ENCODE assay signal across 12 cellular contexts in the genomic region with DNA sequence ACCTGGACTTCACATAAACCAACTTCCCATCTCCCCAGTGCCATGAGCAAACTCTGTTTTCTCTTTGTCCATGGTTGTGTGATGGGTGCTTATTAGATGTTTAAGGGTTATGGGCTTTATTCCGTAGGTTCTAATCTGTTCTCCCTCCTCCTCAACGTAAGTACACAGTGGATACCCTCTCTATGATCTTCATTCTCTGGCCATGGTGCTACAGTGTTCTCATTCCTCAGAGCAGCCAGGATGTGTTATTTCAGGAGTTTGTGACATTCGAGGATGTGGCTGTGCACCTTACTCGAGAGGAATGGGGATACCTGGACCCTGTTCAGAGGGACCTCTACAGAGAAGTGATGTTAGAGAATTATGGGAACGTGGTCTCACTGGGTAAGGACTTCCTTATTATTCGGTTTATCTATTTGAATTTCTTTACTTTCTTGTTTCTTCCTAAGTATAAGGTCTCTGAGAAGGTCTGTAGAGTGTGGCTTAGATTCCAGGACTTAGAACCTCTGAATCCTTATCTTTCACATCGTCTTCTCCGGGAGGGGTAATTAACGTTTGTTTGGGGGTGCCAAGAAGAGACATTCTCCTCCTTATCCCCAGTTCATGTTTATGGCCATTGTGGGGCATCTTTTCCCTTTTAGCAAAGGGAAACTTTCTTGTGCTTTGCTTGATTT. TPM values are rescaled to one million over a fixed set of nuclear protein-coding genes. Genes with fewer than 3 reads are reported as not detected.
A peak's percentile ranks its signal among the peaks of the same experiment; 100 is the strongest.
DNase-seq lines count a peak whose midpoint lies in the region; ATAC-seq, FAIRE-seq and TF ChIP-seq lines count a peak whose summit lies in the region.
"Had no signal": no experiment of that assay in that cellular context is flagged by ENCODE, and none has a peak within 500 bp of the region (broad histone marks: within the 10 kb centered on the region; RNA-seq: fewer than 3 reads in every experiment).

No MANE protein-coding gene starts in this region.

- H3K4me1 ChIP-seq in fibroblast of lung (ENCODE audit: control insufficient read depth, extremely low read depth, insufficient read depth, low read length) = peaks cover 27% of the 10 kb centered on the region

- H3K9me3 ChIP-seq in fibroblast of lung (ENCODE audit: control insufficient read depth, insufficient read depth, low read depth, low read length) = no peaks in the 10 kb centered on the region

- H3K4me3 Mint-ChIP-seq in activated CD8-positive, alpha-beta memory T cell treated with anti-CD3 and anti-CD28 coated beads, Interleukin-2, amount 10 ng/mL, durations not matched to agents 7 days and 5 days = no peak overlapping the region
- peak overlapping the region; percentile 1 for H3K4me3 Mint-ChIP-seq in activated CD4-positive, alpha-beta memory T cell treated with anti-CD3 and anti-CD28 coated beads for 36 hours
- peak overlapping the region in 1 of 2 donors; percentile 23 for H3K4me3 Mint-ChIP-seq in stimulated activated naive CD8-positive, alpha-beta T cell treated with anti-CD3 and anti-CD28 coated beads, Interleukin-15, amount 100 ng/mL, for 72 hours

- peaks cover 27% of the 10 kb centered on the region for H3K36me3 ChIP-seq in fibroblast of lung (ENCODE audit: control insufficient read depth, insufficient read depth, low read length)

- H3K4me3 ChIP-seq in fibroblast of lung (replicated peaks in 1 of 4; ENCODE audit: control extremely low read depth in 1 of 4, insufficient read depth in 1 of 4, low read depth in 3 of 4, low read length in 4 of 4) = peak overlapping the region in 3 of 4 experiments; percentile 2 to 17 (median 15)

- no peak overlapping the region for H2AFZ ChIP-seq in fibroblast of lung (ENCODE audit: low read length)

- H3K27me3 Mint-ChIP-seq in activated CD8-positive, alpha-beta memory T cell treated with anti-CD3 and anti-CD28 coated beads, Interleukin-2, amount 10 ng/mL, durations not matched to agents 7 days and 5 days = no peaks in the 10 kb centered on the region
- H3K27me3 Mint-ChIP-seq in activated CD4-positive, alpha-beta memory T cell treated with anti-CD3 and anti-CD28 coated beads for 36 hours = no peaks in the 10 kb centered on the region
- H3K27me3 Mint-ChIP-seq in stimulated activated naive CD8-positive, alpha-beta T cell treated with anti-CD3 and anti-CD28 coated beads, Interleukin-15, amount 100 ng/mL, for 72 hours = no peaks in the 10 kb centered on the region
- H3K27me3 Mint-ChIP-seq: naive B cell had no signal

- peaks cover 57% of the 10 kb centered on the region for H3K36me3 Mint-ChIP-seq in activated CD8-positive, alpha-beta memory T cell treated with anti-CD3 and anti-CD28 coated beads, Interleukin-2, amount 10 ng/mL, durations not matched to agents 7 days and 5 days
- H3K36me3 Mint-ChIP-seq in activated CD4-positive, alpha-beta memory T cell treated with anti-CD3 and anti-CD28 coated beads for 36 hours = peaks cover 51% of the 10 kb centered on the region

- H3K27me3 ChIP-seq in fibroblast of lung (ENCODE audit: control insufficient read depth, insufficient read depth, low read length) = no peaks in the 10 kb centered on the region

- FAIRE-seq in RCC 7860 (lab: Jason Lieb, UNC) = no peak
- FAIRE-seq: colon, G401.6 had no signal

- no peaks in the 10 kb centered on the region for H4K20me1 ChIP-seq in fibroblast of lung (ENCODE audit: control insufficient read depth, extremely low read depth, insufficient read depth, low read length)

- H3K79me2 ChIP-seq in fibroblast of lung (ENCODE audit: control insufficient read depth, insufficient read depth, low read length) = peaks cover 69% of the 10 kb centered on the region

- H3K4me1 Mint-ChIP-seq in activated CD8-positive, alpha-beta memory T cell treated with anti-CD3 and anti-CD28 coated beads, Interleukin-2, amount 10 ng/mL, durations not matched to agents 7 days and 5 days = peaks cover 40% of the 10 kb centered on the region
- H3K4me1 Mint-ChIP-seq in activated CD4-positive, alpha-beta memory T cell treated with anti-CD3 and anti-CD28 coated beads for 36 hours (ENCODE audit: low read depth) = peaks cover 42% of the 10 kb centered on the region
- H3K4me1 Mint-ChIP-seq in stimulated activated naive CD8-positive, alpha-beta T cell treated with anti-CD3 and anti-CD28 coated beads, Interleukin-15, amount 100 ng/mL, for 72 hours = peaks cover 58% of the 10 kb centered on the region

- H3K9me3 Mint-ChIP-seq in activated CD8-positive, alpha-beta memory T cell treated with anti-CD3 and anti-CD28 coated beads, Interleukin-2, amount 10 ng/mL, durations not matched to agents 7 days and 5 days (ENCODE audit: low read depth) = no peaks in the 10 kb centered on the region
- no peaks in the 10 kb centered on the region for H3K9me3 Mint-ChIP-seq in activated CD4-positive, alpha-beta memory T cell treated with anti-CD3 and anti-CD28 coated beads for 36 hours
- no peaks in the 10 kb centered on the region for H3K9me3 Mint-ChIP-seq in stimulated activated naive CD8-positive, alpha-beta T cell treated with anti-CD3 and anti-CD28 coated beads, Interleukin-15, amount 100 ng/mL, for 72 hours
- H3K9me3 Mint-ChIP-seq: naive B cell had no signal

- CTCF ChIA-PET in activated CD8-positive, alpha-beta memory T cell treated with anti-CD3 and anti-CD28 coated beads, Interleukin-2, amount 10 ng/mL, durations not matched to agents 7 days and 5 days (lab: Charles Lee) = no interaction called here
- CTCF ChIA-PET in activated CD4-positive, alpha-beta memory T cell treated with anti-CD3 and anti-CD28 coated beads for 36 hours (lab: Charles Lee) = no interaction called here

- peak overlapping the region; percentile 20 for H3K9ac ChIP-seq in fibroblast of lung (ENCODE audit: insufficient read depth, low read length)

- peak overlapping the region; percentile 49 for H3K27ac Mint-ChIP-seq in activated CD8-positive, alpha-beta memory T cell treated with anti-CD3 and anti-CD28 coated beads, Interleukin-2, amount 10 ng/mL, durations not matched to agents 7 days and 5 days
- H3K27ac Mint-ChIP-seq in activated CD4-positive, alpha-beta memory T cell treated with anti-CD3 and anti-CD28 coated beads for 36 hours = peak overlapping the region; percentile 51
- peak overlapping the region; percentile 42 to 47 for H3K27ac Mint-ChIP-seq in stimulated activated naive CD8-positive, alpha-beta T cell treated with anti-CD3 and anti-CD28 coated beads, Interleukin-15, amount 100 ng/mL, for 72 hours

- DNase-seq in activated CD8-positive, alpha-beta memory T cell treated with anti-CD3 and anti-CD28 coated beads, Interleukin-2, amount 10 ng/mL, durations not matched to agents 7 days and 5 days = no peak
- DNase-seq in activated CD8-positive, alpha-beta memory T cell treated with anti-CD3 and anti-CD28 coated beads, Interleukin-2, amount 50 U/mL, for 4 hours = no peak
- no peak for DNase-seq in activated CD4-positive, alpha-beta memory T cell treated with anti-CD3 and anti-CD28 coated beads for 36 hours
- DNase-seq in fibroblast of lung (ENCODE audit: low read depth in 2 of 2) = no peak
- no peak for DNase-seq in stimulated activated naive CD8-positive, alpha-beta T cell treated with anti-CD3 and anti-CD28 coated beads, Interleukin-15, amount 100 ng/mL, for 72 hours
- DNase-seq in NAMALWA (ENCODE audit: low spot score) = no peak
- DNase-seq in RCC 7860 (ENCODE audit: low spot score) = no peak
- DNase-seq: naive B cell, NCI-H187 treated with DMSO at 0.1 percent for 48 hours had no signal

- no peak for TF ChIP-seq CTCF in fibroblast of lung (conservative IDR thresholded peaks at IDR 0.05 in 1 of 2, IDR thresholded peaks at IDR 0.05 in 1 of 2; ENCODE audit: low read depth in 1 of 2, low read length in 2 of 2)

- ATAC-seq in activated CD8-positive, alpha-beta memory T cell treated with anti-CD3 and anti-CD28 coated beads, Interleukin-2, amount 10 ng/mL, durations not matched to agents 7 days and 5 days = no peak
- no peak for ATAC-seq in stimulated activated naive CD8-positive, alpha-beta T cell treated with anti-CD3 and anti-CD28 coated beads, Interleukin-15, amount 100 ng/mL, for 72 hours
- no peak for ATAC-seq in GM18520 (IDR thresholded peaks at IDR 0.05; ENCODE audit: unreplicated experiment)

- peak overlapping the region; percentile 93 for H3K27ac ChIP-seq in fibroblast of lung (ENCODE audit: insufficient read depth, low read length)

- intact Hi-C loops in activated CD4-positive, alpha-beta memory T cell treated with anti-CD3 and anti-CD28 coated beads for 36 hours (cut with micrococcal nuclease) = no loop called here

- POLR2A ChIA-PET in activated CD4-positive, alpha-beta memory T cell treated with anti-CD3 and anti-CD28 coated beads for 36 hours (lab: Charles Lee) = no interaction called here

- H3K4me2 ChIP-seq in fibroblast of lung (ENCODE audit: extremely low read depth, insufficient read depth, low read length) = peak overlapping the region; percentile 9

RNA-seq across cellular contexts. Expression of a gene that starts 3.8 kb away (rescaled TPM):
- total RNA-seq in activated CD8-positive, alpha-beta memory T cell treated with anti-CD3 and anti-CD28 coated beads, Interleukin-2, amount 10 ng/mL, durations not matched to agents 7 days and 5 days = 10 to 100 TPM; 86.0 to 92.7 TPM
- total RNA-seq in activated CD4-positive, alpha-beta memory T cell treated with anti-CD3 and anti-CD28 coated beads for 36 hours = 10 to 100 TPM; 47.9 to 49.8 TPM
- 70.1 and 92.6 TPM in 2 replicates for total RNA-seq in fibroblast of lung
- polyA plus RNA-seq in fibroblast of lung = 59.5 and 60.4 TPM in 2 replicates
- polyA plus RNA-seq in fibroblast of lung (2012) = 37.0 and 40.1 TPM in 2 replicates
- polyA minus RNA-seq in fibroblast of lung (ENCODE audit: low replicate concordance) = 27.1 and 45.8 TPM in 2 replicates

RNA-seq across cellular contexts. Expression of a gene that starts 10.3 kb away (rescaled TPM):
- 1 to 10 TPM; 5.1 to 5.2 TPM for total RNA-seq in activated CD8-positive, alpha-beta memory T cell treated with anti-CD3 and anti-CD28 coated beads, Interleukin-2, amount 10 ng/mL, durations not matched to agents 7 days and 5 days
- total RNA-seq in activated CD4-positive, alpha-beta memory T cell treated with anti-CD3 and anti-CD28 coated beads for 36 hours = 1 to 10 TPM; 4.0 to 4.8 TPM
- total RNA-seq in fibroblast of lung = 8.2 and 9.7 TPM in 2 replicates
- polyA plus RNA-seq in fibroblast of lung = 8.8 and 9.0 TPM in 2 replicates
- polyA plus RNA-seq in fibroblast of lung (2012) = 5.3 TPM in 2 replicates
- polyA minus RNA-seq in fibroblast of lung (ENCODE audit: low replicate concordance) = 0.98 and 2.0 TPM in 2 replicates

RNA-seq across cellular contexts. Expression of a gene that starts 35.8 kb away (rescaled TPM):
- total RNA-seq in activated CD8-positive, alpha-beta memory T cell treated with anti-CD3 and anti-CD28 coated beads, Interleukin-2, amount 10 ng/mL, durations not matched to agents 7 days and 5 days = 1 to 10 TPM in 1 of 2 experiments, not detected in 1; 2.3 TPM
- 1 to 10 TPM in 1 of 2 experiments, under 1 TPM in 1; 0.87 to 1.2 TPM for total RNA-seq in activated CD4-positive, alpha-beta memory T cell treated with anti-CD3 and anti-CD28 coated beads for 36 hours
- total RNA-seq in fibroblast of lung = 0.51 and 1.2 TPM in 2 replicates
- polyA plus RNA-seq in fibroblast of lung = 0.60 and 1.3 TPM in 2 replicates
- polyA plus RNA-seq in fibroblast of lung (2012) = 0.51 and 0.84 TPM in 2 replicates
- polyA minus RNA-seq in fibroblast of lung (ENCODE audit: low replicate concordance) = 3.3 TPM in 1 of 2 replicates, not detected in the other

RNA-seq across cellular contexts. Expression of a gene that starts 54.5 kb away (rescaled TPM):
- total RNA-seq in activated CD8-positive, alpha-beta memory T cell treated with anti-CD3 and anti-CD28 coated beads, Interleukin-2, amount 10 ng/mL, durations not matched to agents 7 days and 5 days = 10 to 100 TPM; 26.8 to 31.7 TPM
- total RNA-seq in activated CD4-positive, alpha-beta memory T cell treated with anti-CD3 and anti-CD28 coated beads for 36 hours = 10 to 100 TPM; 15.9 to 20.3 TPM
- 10.2 and 10.5 TPM in 2 replicates for total RNA-seq in fibroblast of lung
- polyA plus RNA-seq in fibroblast of lung = 5.4 and 5.7 TPM in 2 replicates
- 4.2 and 4.3 TPM in 2 replicates for polyA plus RNA-seq in fibroblast of lung (2012)
- polyA minus RNA-seq in fibroblast of lung (ENCODE audit: low replicate concordance) = 9.3 and 10.0 TPM in 2 replicates

RNA-seq across cellular contexts. Expression of a gene that starts 57.8 kb away (rescaled TPM):
- total RNA-seq in activated CD8-positive, alpha-beta memory T cell treated with anti-CD3 and anti-CD28 coated beads, Interleukin-2, amount 10 ng/mL, durations not matched to agents 7 days and 5 days = 10 to 100 TPM; 13.2 to 13.6 TPM
- 1 to 10 TPM; 7.6 to 7.7 TPM for total RNA-seq in activated CD4-positive, alpha-beta memory T cell treated with anti-CD3 and anti-CD28 coated beads for 36 hours
- 13.6 and 17.5 TPM in 2 replicates for total RNA-seq in fibroblast of lung
- 9.6 and 10.4 TPM in 2 replicates for polyA plus RNA-seq in fibroblast of lung
- polyA plus RNA-seq in fibroblast of lung (2012) = 7.8 and 8.0 TPM in 2 replicates
- polyA minus RNA-seq in fibroblast of lung (ENCODE audit: low replicate concordance) = 5.1 and 15.3 TPM in 2 replicates
